16 cellular contexts compared by ENCODE assay signal in the genomic region with DNA sequence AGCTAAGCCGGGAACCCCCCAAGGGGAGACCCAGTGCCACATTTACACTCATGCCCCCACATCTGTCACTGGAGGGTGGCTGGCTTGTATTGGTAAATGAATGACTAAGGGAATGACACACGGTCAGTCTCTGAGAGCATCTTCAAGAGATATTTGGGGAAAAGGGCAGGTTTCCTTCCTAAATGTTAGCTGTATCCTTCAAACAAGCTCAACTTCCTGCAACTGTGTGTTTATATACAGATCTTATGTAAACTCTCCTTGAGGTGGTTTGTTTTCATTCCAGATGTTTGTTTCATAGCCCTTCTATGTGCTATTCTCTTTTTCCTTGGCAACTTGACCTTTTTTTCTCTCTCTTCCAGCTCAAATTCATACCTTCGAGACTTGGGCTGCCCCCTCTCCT.
DNase-seq lines count a peak whose midpoint lies in the region; TF ChIP-seq lines count a peak whose summit lies in the region.
"Had no signal": no experiment of that assay in that cellular context is flagged by ENCODE, and none has a peak within 500 bp of the region (broad histone marks: within the 10 kb centered on the region; RNA-seq: fewer than 3 reads in every experiment).

No MANE protein-coding gene starts in this region.

- peak; percentile 33 for DNase-seq in AG20443 (ENCODE audit: low spot score)
- DNase-seq in HCEC 1CT: peak; percentile 63
- peak; percentile 32 for DNase-seq in amniotic epithelial cell (ENCODE audit: low read depth)
- peak; percentile 29 to 46 for DNase-seq in foreskin fibroblast
- DNase-seq in glutamatergic neuron: no peak
- DNase-seq in cardiac septum (ENCODE audit: low spot score): no peak
- DNase-seq in iPS-NIHi7 (ENCODE audit: extremely low spot score): no peak
- DNase-seq in G401 (ENCODE audit: low spot score): no peak
- DNase-seq: ACHN, EL, KG1, MG63, NCI-H1092 treated with DMSO at 0.1 percent for 48 hours, NCI-H1694 treated with DMSO at 0.1 percent for 48 hours, NCI-H446, Right ventricle myocardium superior had no signal

- in situ Hi-C loops in G401 (cut with HindIII; ENCODE audit: low sequenced_read_pairs): no loop called here

- TF ChIP-seq CTCF in foreskin fibroblast (IDR thresholded peaks at IDR 0.05; ENCODE audit: low read depth, low read length): no peak
- TF ChIP-seq CTCF in glutamatergic neuron (IDR thresholded peaks at IDR 0.05; ENCODE audit: partially characterized antibody, unreplicated experiment): no peak

- intact Hi-C loops in cardiac septum (cut with DNase I): no loop called here

- no peak overlapping the region for H3K4me3 ChIP-seq in foreskin fibroblast (ENCODE audit: low read depth in 1 of 2, low read length in 2 of 2)
- H3K4me3 ChIP-seq: MG63 had no signal

- H3K27me3 Mint-ChIP-seq in glutamatergic neuron (ENCODE audit: unreplicated experiment): peaks cover 2% of the 10 kb centered on the region

- no peaks in the 10 kb centered on the region for H3K9me3 Mint-ChIP-seq in glutamatergic neuron (ENCODE audit: unreplicated experiment)

- H3K4me3 Mint-ChIP-seq in glutamatergic neuron (ENCODE audit: unreplicated experiment): no peak overlapping the region

- no peak overlapping the region for H3K27ac Mint-ChIP-seq in glutamatergic neuron (ENCODE audit: unreplicated experiment)

- H3K4me1 Mint-ChIP-seq in glutamatergic neuron (ENCODE audit: low read depth, unreplicated experiment): peaks cover 2% of the 10 kb centered on the region

- H3K36me3 Mint-ChIP-seq in glutamatergic neuron (ENCODE audit: unreplicated experiment): no peaks in the 10 kb centered on the region

Comparison
In these comparisons a context has a peak if more than half of its experiments do, and no peak if none do; other contexts are left out.
1. DNase-seq: peak in AG20443 (single experiment), HCEC 1CT (single experiment), amniotic epithelial cell (single experiment) and foreskin fibroblast (2 of 2); none in glutamatergic neuron (single experiment), cardiac septum (single experiment), iPS-NIHi7 (single experiment) and G401 (single experiment).